ENCODE assay signal across 8 cellular contexts in the genomic region with DNA sequence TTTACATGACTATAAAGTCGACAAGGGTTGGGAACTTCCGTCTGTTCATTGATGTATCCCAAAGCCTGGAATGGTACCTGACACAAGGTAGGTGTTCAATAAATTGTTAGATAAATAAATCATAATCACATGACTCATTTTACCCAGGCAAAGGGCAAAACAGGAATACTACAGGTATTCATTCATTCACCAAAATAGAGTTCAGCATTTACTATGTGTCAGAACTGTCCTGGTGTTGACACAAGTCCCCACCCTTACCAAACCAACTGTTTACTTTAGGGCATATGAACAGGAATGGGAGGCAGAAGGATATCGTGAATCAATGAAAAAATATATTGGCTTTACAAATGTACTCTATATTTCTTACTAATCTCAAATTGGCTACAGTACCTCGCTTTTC. TPM values are rescaled to one million over a fixed set of nuclear protein-coding genes. Genes with fewer than 3 reads are reported as not detected.
DNase-seq lines count a peak whose midpoint lies in the region; ATAC-seq and TF ChIP-seq lines count a peak whose summit lies in the region.

No MANE protein-coding gene starts in this region.

- WGBS in heart right ventricle, 2 donors: 50 to 51% methylated on average over 4 of the region's 4 CpGs

- DNase-seq in T-cell (no peak), heart right ventricle (no peak), MV-4-11 (lab: John Stamatoyannopoulos, UW) (no peak), T-helper 9 cell (no peak), SKM-1 (lab: John Stamatoyannopoulos, UW; ENCODE audit: unreplicated experiment) (no peak)

- no peaks in the 10 kb centered on the region for H3K27me3 ChIP-seq in heart right ventricle
- no peaks in the 10 kb centered on the region for H3K27me3 ChIP-seq in skeletal muscle satellite cell (ENCODE audit: control insufficient read depth, insufficient read depth, low read length)

- H3K4me1 ChIP-seq in HEK293 (ENCODE audit: control insufficient read depth, insufficient read depth, low read length) (0 out of 2 replicates have a peak, but pooled peaks cover 1% of the 10 kb centered on the region), heart right ventricle (peaks cover 0 to 20% (median 13%) of the 10 kb centered on the region in 9 donors), skeletal muscle satellite cell (ENCODE audit: control insufficient read depth, insufficient read depth, low read length) (peaks cover 9% of the 10 kb centered on the region)

- H3K9me3 ChIP-seq in HEK293 (ENCODE audit: control insufficient read depth, insufficient read depth, low read depth, low read length) (no peaks in the 10 kb centered on the region), heart right ventricle (no peaks in the 10 kb centered on the region), skeletal muscle satellite cell (replicated peaks; ENCODE audit: low read length) (no peaks in the 10 kb centered on the region)

- peaks cover 28 to 38% (median 29%) of the 10 kb centered on the region in 3 donors for H3K4me1 Mint-ChIP-seq in T-cell

- peaks cover 2% of the 10 kb centered on the region in 2 donors for H3K27me3 Mint-ChIP-seq in T-cell

- ATAC-seq in T-cell (replicated peaks in 1 of 4): no peak
- no peak for ATAC-seq in heart right ventricle
- ATAC-seq in HG02884 (IDR thresholded peaks at IDR 0.05; ENCODE audit: unreplicated experiment): no peak

- intact Hi-C loops in heart right ventricle (cut with DNase I): no loop called here

- peaks cover 0 to 12% of the 10 kb centered on the region in 2 experiments; a peak in 1 of 3 replicates for H3K36me3 ChIP-seq in HEK293 (ENCODE audit: control insufficient read depth in 2 of 2, insufficient read depth in 1 of 2, low read length in 2 of 2)
- peaks cover 0 to 13% (median 2%) of the 10 kb centered on the region in 9 donors for H3K36me3 ChIP-seq in heart right ventricle
- H3K36me3 ChIP-seq in skeletal muscle satellite cell (ENCODE audit: insufficient read depth, low read length): peaks cover 6% of the 10 kb centered on the region

- no peaks in the 10 kb centered on the region for H3K9me3 Mint-ChIP-seq in T-cell

- CTCF ChIA-PET in HEK293 (lab: Yijun Ruan, JAX): no interaction called here
- CTCF ChIA-PET in T-cell (lab: Charles Lee): no interaction called here

- TF ChIP-seq CTCF in HEK293 (tag by site-specific recombination; IDR thresholded peaks at IDR 0.05): no peak
- TF ChIP-seq CTCF in heart right ventricle (IDR thresholded peaks at IDR 0.05): no peak

- peak overlapping the region; percentile 98 to 99 (median 98) for H3K4me3 Mint-ChIP-seq in T-cell

- H3K27ac Mint-ChIP-seq in T-cell: peak overlapping the region; percentile 95 to 99

- H3K4me2 ChIP-seq in skeletal muscle satellite cell (ENCODE audit: low read length): peak overlapping the region; percentile 93

- H3K27ac ChIP-seq in HEK293 (ENCODE audit: extremely low read depth, low read depth, low read length): peak overlapping the region; percentile 83
- peak overlapping the region in 9 of 10 donors; percentile 36 to 86 (median 80) for H3K27ac ChIP-seq in heart right ventricle

- H3K4me3 ChIP-seq in HEK293 (ENCODE audit: low read depth, low read length): peak overlapping the region; percentile 100
- H3K4me3 ChIP-seq in heart right ventricle: peak overlapping the region; percentile 51 to 92 (median 71)
- peak overlapping the region; percentile 97 for H3K4me3 ChIP-seq in skeletal muscle satellite cell (ENCODE audit: low read length)

- POLR2A ChIA-PET in HEK293 (lab: Yijun Ruan, JAX): no interaction called here
- POLR2A ChIA-PET in T-cell (lab: Charles Lee): no interaction called here

- peaks cover 8% of the 10 kb centered on the region for H3K36me3 Mint-ChIP-seq in T-cell

- H3K9ac ChIP-seq in skeletal muscle satellite cell (ENCODE audit: low read depth, low read length): peak overlapping the region; percentile 94

TF ChIP-seq in HEK293, 187 proteins besides CTCF, POLR2A, EP300 and RAD21:
- TF ChIP-seq ZFP3 (tag by site-specific recombination; IDR thresholded peaks at IDR 0.05; ENCODE audit: low read depth) (no peak), GLIS2 (tag by site-specific recombination; IDR thresholded peaks at IDR 0.05) (no peak), ZNF2 (tag by site-specific recombination; IDR thresholded peaks at IDR 0.05) (no peak), ZNF664 (tag by site-specific recombination; IDR thresholded peaks at IDR 0.05) (peak; percentile 64), ZNF114 (tag by site-specific recombination; IDR thresholded peaks at IDR 0.05) (no peak)
TF ChIP-seq in HEK293: peak in this region for 1.

RNA-seq across cellular contexts. Expression of gene YAE1, which starts 0.7 kb away (rescaled TPM):
- total RNA-seq in T-cell (10 to 100 TPM in 4 of 5 donors, 1 to 10 TPM in 1; 7.5 to 21.9 (median 15.6) TPM), heart right ventricle (10 to 100 TPM; 10.8 to 19.6 (median 15.0) TPM)
- polyA plus RNA-seq in heart right ventricle: 10 to 100 TPM; 20.2 to 34.3 TPM
- 27.1 and 28.1 TPM in 2 replicates for total RNA-seq in skeletal muscle satellite cell (2012; rRNA removed)

RNA-seq across cellular contexts. Expression of gene RALA, which starts 57.8 kb away (rescaled TPM):
- total RNA-seq in T-cell: 10 to 100 TPM; 24.4 to 49.8 (median 36.7) TPM
- 10 to 100 TPM; 15.2 to 32.7 (median 22.4) TPM for total RNA-seq in heart right ventricle
- polyA plus RNA-seq in heart right ventricle: 10 to 100 TPM; 18.8 to 21.6 TPM
- total RNA-seq in skeletal muscle satellite cell (2012; rRNA removed): 20.1 and 25.3 TPM in 2 replicates
